ENCODE assay signal across 1 cellular context in genomic region chr12:104653730-104654328, GRCh38.
TF ChIP-seq lines count a peak whose summit lies in the region.

No MANE protein-coding gene starts in this region.

TF ChIP-seq in SK-N-SH treated with all-trans-retinoic acid at 6 μM for 48 hours, 23 proteins besides CTCF, POLR2A, EP300 and RAD21 (continued from another document):
- no peak for TF ChIP-seq POU6F1 (CRISPR knock-in tag; IDR thresholded peaks at IDR 0.05; ENCODE audit: borderline replicate concordance, low read depth)
- no peak for TF ChIP-seq OSR1 (CRISPR knock-in tag; IDR thresholded peaks at IDR 0.05)
- TF ChIP-seq ZFP3 (CRISPR knock-in tag; IDR thresholded peaks at IDR 0.05): no peak
- no peak for TF ChIP-seq RARB (CRISPR knock-in tag; IDR thresholded peaks at IDR 0.05)
- no peak for TF ChIP-seq GLIS3 (CRISPR knock-in tag; IDR thresholded peaks at IDR 0.05)
